23 cellular contexts compared by ENCODE assay signal in the genomic region with DNA sequence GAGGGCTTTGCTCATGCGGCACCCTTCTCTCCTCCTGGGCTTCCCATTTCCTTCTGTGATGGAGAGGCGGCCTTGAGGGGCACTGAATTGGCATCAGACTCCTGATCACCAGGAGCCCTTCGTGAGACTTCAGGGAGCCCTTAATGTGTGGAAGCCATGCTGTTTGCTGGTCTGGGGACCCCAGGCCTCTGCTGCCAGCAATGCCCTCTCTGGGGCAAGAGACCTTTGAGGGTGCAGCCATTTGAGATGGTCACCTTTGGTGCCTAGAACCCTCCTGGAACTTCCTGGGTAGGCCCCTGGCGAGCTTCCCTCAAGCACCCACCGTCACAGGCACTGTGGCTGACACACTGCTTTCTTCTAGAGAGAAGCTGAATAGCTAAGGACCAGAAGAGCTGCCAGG.
"Had no signal": no experiment of that assay in that cellular context is flagged by ENCODE, and none has a peak within 500 bp of the region (broad histone marks: within the 10 kb centered on the region; RNA-seq: fewer than 3 reads in every experiment).

No MANE protein-coding gene starts in this region.

- H3K4me1 ChIP-seq: esophagus squamous epithelium, gastrocnemius medialis, heart right ventricle, left lung, lower lobe of right lung had no signal

- H3K27ac ChIP-seq: coronary artery, dorsolateral prefrontal cortex, epithelial cell of prostate, esophagus squamous epithelium, gastrocnemius medialis, heart right ventricle, left lung, lower lobe of right lung had no signal

- DNase-seq: dermis blood vessel endothelial cell; dorsolateral prefrontal cortex; effector CD8-positive, alpha-beta T cell; effector memory CD8-positive, alpha-beta T cell; endodermal cell; erythroblast; esophagus squamous epithelium; foreskin fibroblast; foreskin melanocyte; gastrocnemius medialis; glutamatergic neuron; head of caudate nucleus; heart right ventricle; hippocampal formation; islet precursor cell; left cardiac atrium; left lung; left ventricle myocardium superior; lower lobe of right lung; mesenchymal stem cell; mucosa of descending colon had no signal

- H3K36me3 ChIP-seq: esophagus squamous epithelium, gastrocnemius medialis, heart right ventricle, left lung, lower lobe of right lung had no signal

- H3K4me3 ChIP-seq: coronary artery, dorsolateral prefrontal cortex, esophagus squamous epithelium, gastrocnemius medialis, heart right ventricle, left lung, lower lobe of right lung, mucosa of descending colon had no signal

- H3K27me3 ChIP-seq: gastrocnemius medialis, left lung had no signal

- H3K9me3 ChIP-seq: esophagus squamous epithelium, gastrocnemius medialis, heart right ventricle, left lung, lower lobe of right lung, mucosa of descending colon had no signal
